In the genomic region with DNA sequence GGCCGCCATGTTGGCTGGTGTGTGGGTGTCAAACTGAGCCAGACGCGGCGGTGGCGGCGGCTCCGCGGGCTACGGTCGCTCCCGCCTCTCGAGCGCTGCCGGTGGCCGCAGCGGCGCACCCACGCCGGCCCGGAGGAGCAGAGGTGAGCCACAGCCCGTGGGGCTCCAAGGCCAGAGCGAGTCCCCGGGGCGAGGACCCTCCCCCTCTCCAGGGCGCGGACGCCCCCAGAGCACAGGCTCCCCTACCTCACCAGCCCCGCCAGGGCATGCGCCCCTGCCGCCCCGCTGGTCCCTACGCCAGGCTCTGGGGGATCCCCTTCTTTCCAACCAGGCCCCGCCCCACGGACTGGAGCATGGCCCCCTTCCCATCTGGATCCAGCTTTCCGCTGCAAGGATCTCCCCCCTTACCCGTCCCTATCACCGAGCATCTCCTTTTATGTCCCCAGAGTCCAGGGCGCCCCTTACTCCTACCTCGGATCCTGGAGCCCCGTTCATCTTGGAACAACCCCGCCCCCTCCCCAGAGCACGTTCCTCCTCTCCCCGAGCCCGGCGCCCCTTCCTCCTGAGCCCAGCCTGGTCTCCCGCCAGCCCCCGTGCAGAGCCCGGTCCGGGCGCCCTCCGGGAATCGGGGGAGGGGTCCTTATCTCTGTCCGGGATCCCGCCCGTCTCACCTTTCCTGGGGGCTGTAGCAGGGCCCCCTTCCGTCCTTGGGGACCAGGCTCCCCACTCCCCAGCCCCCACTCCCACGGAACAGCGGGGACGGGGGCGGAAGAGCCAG, we compare ENCODE assay signal across 9 cellular contexts. TPM values are rescaled to one million over a fixed set of nuclear protein-coding genes. Genes with fewer than 3 reads are reported as not detected.
A peak's percentile ranks its signal among the peaks of the same experiment; 100 is the strongest.
DNase-seq lines count a peak whose midpoint lies in the region; ATAC-seq, FAIRE-seq and TF ChIP-seq lines count a peak whose summit lies in the region.
"Had no signal": no experiment of that assay in that cellular context is flagged by ENCODE, and none has a peak within 500 bp of the region (broad histone marks: within the 10 kb centered on the region; RNA-seq: fewer than 3 reads in every experiment).

No MANE protein-coding gene starts in this region.

- H3K27me3 ChIP-seq in PC-9 (ENCODE audit: insufficient read depth, low read depth): no peaks in the 10 kb centered on the region
- no peaks in the 10 kb centered on the region; a peak in 1 of 4 replicates for H3K27me3 ChIP-seq in GM12878 (replicated peaks in 1 of 2; ENCODE audit: control insufficient read depth in 2 of 2, insufficient read depth in 2 of 2, low read length in 1 of 2)

- TF ChIP-seq CTCF in PC-9 (conservative IDR thresholded peaks at IDR 0.05) (no peak; the same call in 1 of the 2 replicates), GM12878 (IDR thresholded peaks at IDR 0.05 in 2 of 3, conservative IDR thresholded peaks at IDR 0.05 in 1 of 3; ENCODE audit: control insufficient read depth in 2 of 3, extremely low read depth in 1 of 3, insufficient read depth in 1 of 3, low read depth in 3 of 3, low read length in 3 of 3) (peak in 1 of 3 experiments; percentile 16; a peak in 2 of 6 replicates)

- H3K36me3 ChIP-seq in PC-9 (ENCODE audit: low read depth) (no peaks in the 10 kb centered on the region), GM12878 (ENCODE audit: control insufficient read depth in 2 of 2, insufficient read depth in 2 of 2, low read length in 1 of 2) (no peaks in the 10 kb centered on the region)

- peaks cover 51% of the 10 kb centered on the region for H3K79me2 ChIP-seq in PC-9 (ENCODE audit: low read depth)
- no peaks in the 10 kb centered on the region for H3K79me2 ChIP-seq in GM12878 (ENCODE audit: control insufficient read depth, insufficient read depth, low read length)

- H2AFZ ChIP-seq in PC-9 (peak overlapping the region; percentile 86), GM12878 (ENCODE audit: control insufficient read depth, low read depth, low read length) (peak overlapping the region; percentile 80)

- H3K27ac ChIP-seq in PC-9: peak overlapping the region; percentile 85
- no peak overlapping the region for H3K27ac ChIP-seq in GM12878 (ENCODE audit: control insufficient read depth, insufficient read depth)

- H3K9me3 ChIP-seq in PC-9 (ENCODE audit: insufficient read depth, low read depth) (no peaks in the 10 kb centered on the region), GM12878 (replicated peaks; ENCODE audit: control insufficient read depth, insufficient read depth, low read length) (no peaks in the 10 kb centered on the region)

- H3K9ac ChIP-seq in GM12878 (ENCODE audit: control insufficient read depth, insufficient read depth, low read length): peak overlapping the region; percentile 74

- TF ChIP-seq RAD21 in GM12878 (IDR thresholded peaks at IDR 0.05; ENCODE audit: insufficient read depth, low read depth, low read length): no peak

- 1% methylated on average over 52 of the region's 60 CpGs for WGBS in GM12878 (ENCODE audit: insufficient coverage, insufficient replicate concordance, low lambda C conversion rate, missing lambda C conversion rate)

- SMC1A ChIA-PET in GM12878 (lab: Charles Lee; ENCODE audit: uncharacterized antibody, unreplicated experiment): no interaction called here

- H3K4me2 ChIP-seq in PC-9 (peak overlapping the region; percentile 88), GM12878 (ENCODE audit: control insufficient read depth, insufficient read depth) (peak overlapping the region; percentile 98)

- in situ Hi-C loops in GM12878 (cut with MboI): no loop called here

- peak; percentile 65 for ATAC-seq in HG02588 (IDR thresholded peaks at IDR 0.05; ENCODE audit: unreplicated experiment)
- peak; percentile 92 for ATAC-seq in GM12878
- no peak for ATAC-seq in GM19452 (IDR thresholded peaks at IDR 0.05; ENCODE audit: unreplicated experiment)

- no peak for TF ChIP-seq EP300 in GM12878 (IDR thresholded peaks at IDR 0.05; ENCODE audit: borderline replicate concordance in 1 of 2, control insufficient read depth in 1 of 2, low read depth in 2 of 2, low read length in 2 of 2)

- intact Hi-C loops in PC-9 (cut with micrococcal nuclease; ENCODE audit: unreplicated experiment): no loop called here
- intact Hi-C loops in GM12878 (cut with micrococcal nuclease; ENCODE audit: unreplicated experiment): no loop called here

- FAIRE-seq in GM12878 (lab: Jason Lieb, UNC): no peak
- FAIRE-seq: endometrium had no signal

- BruUV-seq in PC-9 (replicated peaks; lab: Mats Ljungman, UMichigan): no TSS peak
- BruUV-seq in GM12878 (replicated peaks; lab: Mats Ljungman, UMichigan): no TSS peak

- POLR2A ChIA-PET in PC-9 (lab: Charles Lee; ENCODE audit: unreplicated experiment) (no interaction called here), GM12878 (lab: Charles Lee) (no interaction called here)

- DNase-seq in PC-9: no peak
- DNase-seq in GM12878 (ENCODE audit: low read depth, low spot score): no peak
- peak; percentile 68 for DNase-seq in islet precursor cell
- DNase-seq in stimulated activated CD4-positive, alpha-beta T cell treated with anti-CD3 and anti-CD28 coated beads, Interleukin-2, amount 100 ng/mL, for 24 hours: peak; percentile 39 to 46
- DNase-seq in MV-4-11 (lab: John Stamatoyannopoulos, UW): no peak

- H3K9me2 ChIP-seq in PC-9 (ENCODE audit: insufficient read depth): no peaks in the 10 kb centered on the region

- RAD21 ChIA-PET in GM12878 (lab: Charles Lee; ENCODE audit: unreplicated experiment): interaction anchor here (1.7 kb wide), 1 partner anchor 69 kb away, joined by 5 read pairs; no protein-coding TSS in a partner anchor

- H3K4me1 ChIP-seq in PC-9 (replicated peaks; ENCODE audit: insufficient read depth): peaks cover 37% of the 10 kb centered on the region
- peaks cover 4% of the 10 kb centered on the region; the same call in 1 of the 2 replicates for H3K4me1 ChIP-seq in GM12878 (ENCODE audit: control insufficient read depth, insufficient read depth, low read length)

- H3F3A ChIP-seq in PC-9 (ENCODE audit: insufficient read depth, low read depth): peaks cover 32% of the 10 kb centered on the region

- CTCF ChIA-PET in PC-9 (lab: Charles Lee): interaction anchor here (1.4 kb wide), 1 partner anchor 11 kb away, joined by 5 read pairs; no protein-coding TSS in a partner anchor
- CTCF ChIA-PET in GM12878 (lab: Yijun Ruan, JAX): interaction anchor here (0.6 to 1.7 kb wide), 3 partner anchors 10 to 1798 kb away, joined by 3 to 5 read pairs (median 4); no protein-coding TSS in a partner anchor

- TF ChIP-seq POLR2A in GM15510 (IDR thresholded peaks at IDR 0.05; ENCODE audit: borderline replicate concordance, extremely low read depth, insufficient read length): peak; percentile 47
- peak; percentile 48; the same call in 1 of the 2 replicates for TF ChIP-seq POLR2A in GM12878 (IDR thresholded peaks at IDR 0.05; ENCODE audit: low read depth, low read length)

- H3K4me3 ChIP-seq in PC-9 (peak overlapping the region; percentile 96), GM12878 (peak overlapping the region; percentile 93)

- H4K20me1 ChIP-seq in PC-9 (ENCODE audit: insufficient read depth): peaks cover 14% of the 10 kb centered on the region
- H4K20me1 ChIP-seq in GM12878 (ENCODE audit: control insufficient read depth, insufficient read depth): no peaks in the 10 kb centered on the region

TF ChIP-seq in GM12878, 131 proteins besides CTCF, POLR2A, EP300 and RAD21 (continues in another document):
- TF ChIP-seq SMARCA5 (IDR thresholded peaks at IDR 0.05): peak; percentile 64; the same call in 1 of the 2 replicates
- no peak for TF ChIP-seq STAT1 (conservative IDR thresholded peaks at IDR 0.05)
- no peak for TF ChIP-seq ZNF24 (IDR thresholded peaks at IDR 0.05)
- no peak for TF ChIP-seq MTA2 (IDR thresholded peaks at IDR 0.05; ENCODE audit: low read depth)
- no peak for TF ChIP-seq KDM1A (IDR thresholded peaks at IDR 0.05; ENCODE audit: borderline replicate concordance)
- no peak for TF ChIP-seq NBN (IDR thresholded peaks at IDR 0.05)
- TF ChIP-seq YY1 (IDR thresholded peaks at IDR 0.05; ENCODE audit: low read depth, low read length): peak; percentile 88
- TF ChIP-seq GABPA (IDR thresholded peaks at IDR 0.05; ENCODE audit: low read depth): no peak
- TF ChIP-seq, protein P1, sequence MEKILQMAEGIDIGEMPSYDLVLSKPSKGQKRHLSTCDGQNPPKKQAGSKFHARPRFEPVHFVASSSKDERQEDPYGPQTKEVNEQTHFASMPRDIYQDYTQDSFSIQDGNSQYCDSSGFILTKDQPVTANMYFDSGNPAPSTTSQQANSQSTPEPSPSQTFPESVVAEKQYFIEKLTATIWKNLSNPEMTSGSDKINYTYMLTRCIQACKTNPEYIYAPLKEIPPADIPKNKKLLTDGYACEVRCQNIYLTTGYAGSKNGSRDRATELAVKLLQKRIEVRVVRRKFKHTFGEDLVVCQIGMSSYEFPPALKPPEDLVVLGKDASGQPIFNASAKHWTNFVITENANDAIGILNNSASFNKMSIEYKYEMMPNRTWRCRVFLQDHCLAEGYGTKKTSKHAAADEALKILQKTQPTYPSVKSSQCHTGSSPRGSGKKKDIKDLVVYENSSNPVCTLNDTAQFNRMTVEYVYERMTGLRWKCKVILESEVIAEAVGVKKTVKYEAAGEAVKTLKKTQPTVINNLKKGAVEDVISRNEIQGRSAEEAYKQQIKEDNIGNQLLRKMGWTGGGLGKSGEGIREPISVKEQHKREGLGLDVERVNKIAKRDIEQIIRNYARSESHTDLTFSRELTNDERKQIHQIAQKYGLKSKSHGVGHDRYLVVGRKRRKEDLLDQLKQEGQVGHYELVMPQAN (conservative IDR thresholded peaks at IDR 0.05): peak; percentile 59; the same call in 1 of the 2 replicates
- peak; percentile 21; the same call in 1 of the 2 replicates for TF ChIP-seq TAF1 (IDR thresholded peaks at IDR 0.05; ENCODE audit: borderline replicate concordance, low read depth, low read length)
- peak; percentile 61 for TF ChIP-seq IKZF1 (conservative IDR thresholded peaks at IDR 0.05)

RNA-seq across cellular contexts. Expression of a gene that starts 0.4 kb away (rescaled TPM):
- total RNA-seq in PC-9 (2021): 113 TPM in 2 replicates
- 42.7 and 44.8 TPM in 2 replicates for total RNA-seq in GM12878 (2013; cell fraction: nucleolus; rRNA removed)
- 2.1 and 2.7 TPM in 2 replicates for total RNA-seq in GM12878 (2014; rRNA removed)
- total RNA-seq in GM12878 (2014; rRNA removed; fragmentation: Illumina TruSeq; extraction: Trizol): 1.8 and 3.2 TPM in 2 replicates
- 4.8 and 5.0 TPM in 2 replicates for total RNA-seq in GM12878 (2021)
- polyA plus RNA-seq in GM12878 (2011; ENCODE audit: low read depth): 2.5 TPM
- polyA plus RNA-seq in GM12878 (2011; rRNA removed): 4.7 and 5.7 TPM in 2 replicates
- 5.4 and 7.0 TPM in 2 replicates for polyA plus RNA-seq in GM12878 (2011; cell fraction: cytosol; rRNA removed)
- 14.0 and 14.5 TPM in 2 replicates for polyA plus RNA-seq in GM12878 (2011; cell fraction: nucleus; rRNA removed)
- polyA plus RNA-seq in GM12878 (2012): 6.4 and 6.5 TPM in 2 replicates
- polyA plus RNA-seq in GM12878 (2014; fragmentation: Illumina TruSeq; extraction: Trizol): 3.3 and 4.8 TPM in 2 replicates
- polyA plus RNA-seq in GM12878 (2014; fragmentation: Nextera tagmentation; extraction: Ambion mirVana): under 1 TPM; 0.26 to 0.62 TPM
- polyA plus RNA-seq in GM12878 (2014; rRNA removed): 5.2 and 5.9 TPM in 2 replicates
- polyA plus RNA-seq in GM12878 (2016; fragmentation: Nextera tagmentation; extraction: Ambion mirVana): 1 to 10 TPM; 5.6 to 8.4 TPM
- polyA minus RNA-seq in GM12878 (2011; rRNA and poly(A)+ RNA removed): 8.7 and 11.1 TPM in 2 replicates
- polyA minus RNA-seq in GM12878 (2011; cell fraction: cytosol; rRNA and poly(A)+ RNA removed): 2.2 and 4.4 TPM in 2 replicates
- polyA minus RNA-seq in GM12878 (2011; cell fraction: nucleus; rRNA and poly(A)+ RNA removed): 6.3 and 9.8 TPM in 2 replicates

Comparison
In these comparisons a context has a peak if more than half of its experiments do, and no peak if none do; other contexts are left out.
1. DNase-seq: peak in islet precursor cell (single experiment) and stimulated activated CD4-positive, alpha-beta T cell treated with anti-CD3 and anti-CD28 coated beads, Interleukin-2, amount 100 ng/mL, for 24 hours (2 of 2); none in PC-9 (0 of 2), GM12878 (single experiment) and MV-4-11 (single experiment).